1 cellular context compared by ENCODE assay signal in genomic region chr15:90035835-90036220, GRCh38.
TF ChIP-seq lines count a peak whose summit lies in the region.

No MANE protein-coding gene starts in this region.

TF ChIP-seq in H1, 55 proteins besides CTCF, POLR2A, EP300 and RAD21 (continued from another document):
- TF ChIP-seq ATF2 (IDR thresholded peaks at IDR 0.05; ENCODE audit: low read length) (no peak), TBP (IDR thresholded peaks at IDR 0.05; ENCODE audit: low read depth, low read length) (no peak), JUN (IDR thresholded peaks at IDR 0.05; ENCODE audit: low read depth, low read length) (no peak), SIRT6 (IDR thresholded peaks at IDR 0.05; ENCODE audit: low read length) (no peak), SIX5 (IDR thresholded peaks at IDR 0.05; ENCODE audit: low read depth, low read length) (no peak)
TF ChIP-seq in H1: peak in this region for 0.
